ENCODE assay signal across 10 cellular contexts in genomic region chr9:70261131-70261870, GRCh38. TPM values are rescaled to one million over a fixed set of nuclear protein-coding genes. Genes with fewer than 3 reads are reported as not detected.
A peak's percentile ranks its signal among the peaks of the same experiment; 100 is the strongest.
DNase-seq lines count a peak whose midpoint lies in the region; ATAC-seq and TF ChIP-seq lines count a peak whose summit lies in the region.
"Had no signal": no experiment of that assay in that cellular context is flagged by ENCODE, and none has a peak within 500 bp of the region (broad histone marks: within the 10 kb centered on the region; RNA-seq: fewer than 3 reads in every experiment).

No MANE protein-coding gene starts in this region.

- DNase-seq in natural killer cell treated with Interleukin-12 subunit alpha and Interleukin-12 subunit beta and Interleukin-15 and Interleukin-18, amount 100 ng/mL, for 72 hours (ENCODE audit: low spot score), result no peak
- no peak for DNase-seq in natural killer cell
- DNase-seq in activated naive CD8-positive, alpha-beta T cell treated with anti-CD3 and anti-CD28 coated beads for 36 hours, result no peak
- peak; percentile 33 for DNase-seq in iris pigment epithelial cell (ENCODE audit: low read depth)
- no peak for DNase-seq in AML-193 (lab: John Stamatoyannopoulos, UW)
- no peak for DNase-seq in colonic mucosa

- no peaks in the 10 kb centered on the region for H3K36me3 ChIP-seq in colonic mucosa

- peaks cover 42 to 48% of the 10 kb centered on the region in 2 donors for H3K4me1 Mint-ChIP-seq in natural killer cell treated with Interleukin-12 subunit alpha and Interleukin-12 subunit beta and Interleukin-15 and Interleukin-18, amount 100 ng/mL, for 72 hours (ENCODE audit: low read depth in 2 of 2)
- H3K4me1 Mint-ChIP-seq in natural killer cell, result peaks cover 46% of the 10 kb centered on the region in 2 donors
- H3K4me1 Mint-ChIP-seq in activated naive CD8-positive, alpha-beta T cell treated with anti-CD3 and anti-CD28 coated beads for 36 hours, result peaks cover 62% of the 10 kb centered on the region

- no peaks in the 10 kb centered on the region for H3K9me3 ChIP-seq in colonic mucosa
- H3K9me3 ChIP-seq: SJSA1 had no signal

- intact Hi-C loops in natural killer cell (cut with micrococcal nuclease) (no loop called here), colonic mucosa (cut with DNase I) (no loop called here)

- H3K4me1 ChIP-seq in colonic mucosa, result peaks cover 7% of the 10 kb centered on the region

- H3K9ac ChIP-seq in colonic mucosa (ENCODE audit: low read depth in 2 of 2, low read length in 2 of 2), result no peak overlapping the region

- TF ChIP-seq CTCF in natural killer cell (IDR thresholded peaks at IDR 0.05) (no peak), colonic mucosa (IDR thresholded peaks at IDR 0.05) (no peak)

- peaks cover 0 to 3% of the 10 kb centered on the region in 2 donors for H3K27me3 Mint-ChIP-seq in natural killer cell treated with Interleukin-12 subunit alpha and Interleukin-12 subunit beta and Interleukin-15 and Interleukin-18, amount 100 ng/mL, for 72 hours
- no peaks in the 10 kb centered on the region for H3K27me3 Mint-ChIP-seq in natural killer cell (ENCODE audit: low read depth in 2 of 2)
- H3K27me3 Mint-ChIP-seq in activated naive CD8-positive, alpha-beta T cell treated with anti-CD3 and anti-CD28 coated beads for 36 hours, result no peaks in the 10 kb centered on the region

- no peaks in the 10 kb centered on the region for H3K27me3 ChIP-seq in colonic mucosa
- H3K27me3 ChIP-seq: SJSA1 had no signal

- H3K9me3 Mint-ChIP-seq in natural killer cell treated with Interleukin-12 subunit alpha and Interleukin-12 subunit beta and Interleukin-15 and Interleukin-18, amount 100 ng/mL, for 72 hours, result no peaks in the 10 kb centered on the region
- no peaks in the 10 kb centered on the region for H3K9me3 Mint-ChIP-seq in natural killer cell
- H3K9me3 Mint-ChIP-seq in activated naive CD8-positive, alpha-beta T cell treated with anti-CD3 and anti-CD28 coated beads for 36 hours, result peaks cover 3% of the 10 kb centered on the region

- no peak overlapping the region for H3K4me3 ChIP-seq in colonic mucosa
- H3K4me3 ChIP-seq: SJSA1 had no signal

- H3K27ac Mint-ChIP-seq in natural killer cell treated with Interleukin-12 subunit alpha and Interleukin-12 subunit beta and Interleukin-15 and Interleukin-18, amount 100 ng/mL, for 72 hours, result peak overlapping the region in 1 of 2 donors; percentile 87
- H3K27ac Mint-ChIP-seq in natural killer cell, result peak overlapping the region in 1 of 2 donors; percentile 2
- H3K27ac Mint-ChIP-seq in activated naive CD8-positive, alpha-beta T cell treated with anti-CD3 and anti-CD28 coated beads for 36 hours, result peak overlapping the region; percentile 70

- no peak overlapping the region for H3K27ac ChIP-seq in colonic mucosa
- H3K27ac ChIP-seq: C4-2B, SJSA1 had no signal

- H3K36me3 Mint-ChIP-seq in natural killer cell treated with Interleukin-12 subunit alpha and Interleukin-12 subunit beta and Interleukin-15 and Interleukin-18, amount 100 ng/mL, for 72 hours, result peaks cover 38% of the 10 kb centered on the region
- peaks cover 7% of the 10 kb centered on the region for H3K36me3 Mint-ChIP-seq in natural killer cell
- peaks cover 44% of the 10 kb centered on the region for H3K36me3 Mint-ChIP-seq in activated naive CD8-positive, alpha-beta T cell treated with anti-CD3 and anti-CD28 coated beads for 36 hours

- peak overlapping the region; percentile 93 for H3K4me3 Mint-ChIP-seq in natural killer cell treated with Interleukin-12 subunit alpha and Interleukin-12 subunit beta and Interleukin-15 and Interleukin-18, amount 100 ng/mL, for 72 hours
- H3K4me3 Mint-ChIP-seq in natural killer cell, result no peak overlapping the region
- H3K4me3 Mint-ChIP-seq in activated naive CD8-positive, alpha-beta T cell treated with anti-CD3 and anti-CD28 coated beads for 36 hours, result peak overlapping the region; percentile 96

- ATAC-seq in natural killer cell treated with Interleukin-12 subunit alpha and Interleukin-12 subunit beta and Interleukin-15 and Interleukin-18, amount 100 ng/mL, for 72 hours, result no peak
- ATAC-seq in natural killer cell (no peak), HG02678 (IDR thresholded peaks at IDR 0.05; ENCODE audit: unreplicated experiment) (no peak), GM19452 (IDR thresholded peaks at IDR 0.05; ENCODE audit: unreplicated experiment) (no peak)

RNA-seq across cellular contexts. Expression of gene SMC5, which starts 2.5 kb away (rescaled TPM):
- total RNA-seq in natural killer cell treated with Interleukin-12 subunit alpha and Interleukin-12 subunit beta and Interleukin-15 and Interleukin-18, amount 100 ng/mL, for 72 hours, result 10 to 100 TPM; 32.6 to 47.1 TPM
- 10 to 100 TPM; 35.0 to 41.0 (median 40.9) TPM for total RNA-seq in natural killer cell
- 10 to 100 TPM; 34.7 to 38.1 TPM for total RNA-seq in activated naive CD8-positive, alpha-beta T cell treated with anti-CD3 and anti-CD28 coated beads for 36 hours
- total RNA-seq in colonic mucosa, result 10 to 100 TPM; 31.4 to 35.9 TPM
